ENCODE assay signal across 8 cellular contexts in genomic region chr19:33176670-33177416, GRCh38. TPM values are rescaled to one million over a fixed set of nuclear protein-coding genes. Genes with fewer than 3 reads are reported as not detected.
DNase-seq lines count a peak whose midpoint lies in the region; ATAC-seq and TF ChIP-seq lines count a peak whose summit lies in the region.

No MANE protein-coding gene starts in this region.

- no peaks in the 10 kb centered on the region; the same call in 1 of the 2 replicates for H4K20me1 ChIP-seq in Karpas-422 (ENCODE audit: insufficient read depth, low read depth, low read length)

- H3K9ac ChIP-seq in Karpas-422 (ENCODE audit: low read length), result peak overlapping the region; percentile 83

- DNase-seq in Daoy (ENCODE audit: low read depth) (peak; percentile 99), Karpas-422 (peak; percentile 99), RKO (ENCODE audit: low spot score) (peak; percentile 97), fibroblast of peridontal ligament (ENCODE audit: extremely low read depth) (peak; percentile 99), natural killer cell (peak; percentile 93)
- peak; percentile 95 for DNase-seq in stimulated activated naive CD4-positive, alpha-beta T cell treated with Interleukin-2 at 50 U/mL for 16 hours (lab: John Stamatoyannopoulos, UW)

- TF ChIP-seq CTCF in natural killer cell (IDR thresholded peaks at IDR 0.05), result no peak

- H3K4me1 Mint-ChIP-seq in activated T-helper 17 cell treated with anti-CD3 and anti-CD28 coated beads, Interleukin-2, amount 50 U/mL, for 72 hours, result peaks cover 30% of the 10 kb centered on the region
- peaks cover 48 to 57% of the 10 kb centered on the region in 2 donors for H3K4me1 Mint-ChIP-seq in natural killer cell

- peak; percentile 73 for ATAC-seq in GM21825 (IDR thresholded peaks at IDR 0.05; ENCODE audit: unreplicated experiment)
- ATAC-seq in activated T-helper 17 cell treated with anti-CD3 and anti-CD28 coated beads, Interleukin-2, amount 50 U/mL, for 72 hours (replicated peaks), result peak; percentile 89
- peak; percentile 71 to 88 (median 74) for ATAC-seq in natural killer cell

- H3K36me3 ChIP-seq in Karpas-422 (ENCODE audit: insufficient read depth, low read length), result no peaks in the 10 kb centered on the region

- H3K27me3 Mint-ChIP-seq in activated T-helper 17 cell treated with anti-CD3 and anti-CD28 coated beads, Interleukin-2, amount 50 U/mL, for 72 hours, result no peaks in the 10 kb centered on the region
- peaks cover 5 to 6% of the 10 kb centered on the region in 2 donors for H3K27me3 Mint-ChIP-seq in natural killer cell (ENCODE audit: low read depth in 2 of 2)

- H3K4me1 ChIP-seq in Karpas-422 (ENCODE audit: low read length), result peaks cover 19% of the 10 kb centered on the region

- peaks cover 20% of the 10 kb centered on the region for H3K36me3 Mint-ChIP-seq in activated T-helper 17 cell treated with anti-CD3 and anti-CD28 coated beads, Interleukin-2, amount 50 U/mL, for 72 hours (ENCODE audit: low read depth)
- peaks cover 7% of the 10 kb centered on the region for H3K36me3 Mint-ChIP-seq in natural killer cell

- H3K4me3 ChIP-seq in Karpas-422 (ENCODE audit: low read length), result peak overlapping the region; percentile 78

- peak overlapping the region; percentile 92 for H3K4me2 ChIP-seq in Karpas-422 (ENCODE audit: low read depth, low read length, poor library complexity, severe bottlenecking)

- H3K9me3 Mint-ChIP-seq in activated T-helper 17 cell treated with anti-CD3 and anti-CD28 coated beads, Interleukin-2, amount 50 U/mL, for 72 hours, result no peaks in the 10 kb centered on the region
- H3K9me3 Mint-ChIP-seq in natural killer cell, result no peaks in the 10 kb centered on the region

- intact Hi-C loops in natural killer cell (cut with micrococcal nuclease), result loop anchor here (1.0 to 2.0 kb wide), 2 partner anchors 96 to 196 kb away; partner anchors contain the start of genes CEBPG and GPATCH1

- no peaks in the 10 kb centered on the region for H3K27me3 ChIP-seq in Karpas-422 (ENCODE audit: low read length)

- peak overlapping the region; percentile 93 for H3K4me3 Mint-ChIP-seq in activated T-helper 17 cell treated with anti-CD3 and anti-CD28 coated beads, Interleukin-2, amount 50 U/mL, for 72 hours
- peak overlapping the region; percentile 100 for H3K4me3 Mint-ChIP-seq in natural killer cell

- no peak overlapping the region for H3K27ac ChIP-seq in Karpas-422 (ENCODE audit: low read length)

- H3K79me2 ChIP-seq in Karpas-422 (ENCODE audit: low read length), result peaks cover 12% of the 10 kb centered on the region

- no peaks in the 10 kb centered on the region for H3K9me2 ChIP-seq in Karpas-422 (replicated peaks; ENCODE audit: insufficient read depth, low read length)

- H3K27ac Mint-ChIP-seq in activated T-helper 17 cell treated with anti-CD3 and anti-CD28 coated beads, Interleukin-2, amount 50 U/mL, for 72 hours, result peak overlapping the region; percentile 99
- peak overlapping the region; percentile 100 for H3K27ac Mint-ChIP-seq in natural killer cell

- peak overlapping the region; percentile 76; the same call in 1 of the 2 replicates for H2AFZ ChIP-seq in Karpas-422 (ENCODE audit: low read length)

- no peaks in the 10 kb centered on the region for H3K9me3 ChIP-seq in Karpas-422 (ENCODE audit: low read length)

RNA-seq across cellular contexts. Expression of gene LRP3, which starts 17.3 kb away (rescaled TPM):
- 8.4 and 11.1 TPM in 2 replicates for total RNA-seq in Daoy (2014; rRNA removed; shearing (Covaris generic))
- not detected in 2 replicates for total RNA-seq in Karpas-422 (2014; rRNA removed; shearing (Covaris generic); ENCODE audit: low replicate concordance)
- total RNA-seq in activated T-helper 17 cell treated with anti-CD3 and anti-CD28 coated beads, Interleukin-2, amount 50 U/mL, for 72 hours, result not detected
- total RNA-seq in natural killer cell, result under 1 TPM in 2 of 3 donors, not detected in 1; 0.33 to 0.38 TPM

RNA-seq across cellular contexts. Expression of gene WDR88, which starts 44.9 kb away (rescaled TPM):
- not detected in 2 replicates for total RNA-seq in Daoy (2014; rRNA removed; shearing (Covaris generic))
- not detected in 2 replicates for total RNA-seq in Karpas-422 (2014; rRNA removed; shearing (Covaris generic); ENCODE audit: low replicate concordance)
- total RNA-seq in activated T-helper 17 cell treated with anti-CD3 and anti-CD28 coated beads, Interleukin-2, amount 50 U/mL, for 72 hours, result under 1 TPM in 1 of 2 donors, not detected in 1; 0.58 TPM
- total RNA-seq in natural killer cell, result not detected

RNA-seq across cellular contexts. Expression of gene SLC7A10, which starts 48.8 kb away (rescaled TPM):
- not detected in 2 replicates for total RNA-seq in Daoy (2014; rRNA removed; shearing (Covaris generic))
- total RNA-seq in Karpas-422 (2014; rRNA removed; shearing (Covaris generic); ENCODE audit: low replicate concordance), result not detected in 2 replicates
- total RNA-seq in activated T-helper 17 cell treated with anti-CD3 and anti-CD28 coated beads, Interleukin-2, amount 50 U/mL, for 72 hours, result not detected
- not detected for total RNA-seq in natural killer cell
